ENCODE assay signal across 8 cellular contexts in genomic region chr3:119293761-119294401, GRCh38. TPM values are rescaled to one million over a fixed set of nuclear protein-coding genes. Genes with fewer than 3 reads are reported as not detected.
DNase-seq lines count a peak whose midpoint lies in the region; ATAC-seq, FAIRE-seq and TF ChIP-seq lines count a peak whose summit lies in the region.

ARHGAP31 (plus strand) TSS chr3:119294383; CDS start chr3:119294905, 522 bp downstream.

- H3K9me1 ChIP-seq in endothelial cell of umbilical vein (replicated peaks; ENCODE audit: control insufficient read depth, extremely low read depth, insufficient read depth, low read length): no peaks in the 10 kb centered on the region

- H3K9me3 ChIP-seq in A549: no peaks in the 10 kb centered on the region
- no peaks in the 10 kb centered on the region for H3K9me3 ChIP-seq in NT2/D1 (ENCODE audit: insufficient read depth, low read length)
- H3K9me3 ChIP-seq in endothelial cell of umbilical vein (replicated peaks; ENCODE audit: control insufficient read depth, insufficient read depth, low read length): no peaks in the 10 kb centered on the region
- H3K9me3 ChIP-seq in mucosa of stomach (ENCODE audit: control insufficient read depth, low read length): no peaks in the 10 kb centered on the region

- intact Hi-C loops in endothelial cell of umbilical vein (cut with micrococcal nuclease): loop anchor here (1.0 to 5.0 kb wide), 6 partner anchors 11 to 412 kb away; partner anchors contain the start of gene B4GALT4

- TF ChIP-seq POLR2A in A549 (IDR thresholded peaks at IDR 0.05; ENCODE audit: low read length): 0 out of 2 replicates have a peak, but pooled peaks have one; percentile 8
- peak; percentile 12 for TF ChIP-seq POLR2A in GM18505 (IDR thresholded peaks at IDR 0.05; ENCODE audit: borderline replicate concordance, extremely low read depth, insufficient read depth, insufficient read length)
- TF ChIP-seq POLR2A in endothelial cell of umbilical vein (IDR thresholded peaks at IDR 0.05; ENCODE audit: low read depth, low read length): no peak

- TSS peak; percentile 70 for BruUV-seq in endothelial cell of umbilical vein (replicated peaks; lab: Mats Ljungman, UMichigan)

- H3K27me3 ChIP-seq in NT2/D1 (ENCODE audit: insufficient read depth, insufficient read length) (peaks cover 57% of the 10 kb centered on the region), endothelial cell of umbilical vein (ENCODE audit: control insufficient read depth in 2 of 2, insufficient read depth in 2 of 2, low read length in 2 of 2) (no peaks in the 10 kb centered on the region), mucosa of stomach (ENCODE audit: control insufficient read depth, insufficient read depth, low read length) (peaks cover 18% of the 10 kb centered on the region)

- dilution Hi-C loops in endothelial cell of umbilical vein (cut with MboI; ENCODE audit: extremely low pct_ligation_motif_present, low sequenced_read_pairs): no loop called here

- H3K9ac ChIP-seq in NT2/D1 (ENCODE audit: insufficient read length, low read depth) (peak within 1 kb of the TSS; percentile 71), endothelial cell of umbilical vein (replicated peaks; ENCODE audit: extremely low read depth, insufficient read depth, low read length) (peak within 1 kb of the TSS; percentile 67), mucosa of stomach (ENCODE audit: low read length) (peak within 1 kb of the TSS; percentile 76)

- peak; percentile 45 to 49 for DNase-seq in A549 (ENCODE audit: low read depth in 1 of 2, low spot score in 1 of 2)
- DNase-seq in NT2/D1 (ENCODE audit: low read depth, low spot score): peak; percentile 38
- DNase-seq in activated CD8-positive, alpha-beta memory T cell treated with anti-CD3 and anti-CD28 coated beads, Interleukin-2, amount 50 U/mL, for 48 hours: peak; percentile 92
- peak; percentile 90 for DNase-seq in endothelial cell of umbilical vein (ENCODE audit: low read depth, low spot score)
- DNase-seq in stimulated activated CD8-positive, alpha-beta memory T cell treated with anti-CD3 and anti-CD28 coated beads, Interleukin-4, amount 100 ng/mL, for 48 hours: peak; percentile 90

- H3K79me2 ChIP-seq in endothelial cell of umbilical vein (ENCODE audit: control insufficient read depth, insufficient read depth, low read length): peaks cover 45% of the 10 kb centered on the region

- ATAC-seq in A549 (peak; percentile 70 to 85), GM18505 (IDR thresholded peaks at IDR 0.05; ENCODE audit: unreplicated experiment) (peak; percentile 44), HG02943 (IDR thresholded peaks at IDR 0.05; ENCODE audit: low read depth, unreplicated experiment) (peak; percentile 52)

- peaks cover 2% of the 10 kb centered on the region for H4K20me1 ChIP-seq in endothelial cell of umbilical vein (replicated peaks; ENCODE audit: control insufficient read depth, extremely low read depth, insufficient read depth, low read length)

- H3K36me3 ChIP-seq in NT2/D1 (ENCODE audit: insufficient read depth, insufficient read length, low read length): no peaks in the 10 kb centered on the region
- H3K36me3 ChIP-seq in endothelial cell of umbilical vein (ENCODE audit: control insufficient read depth in 2 of 2, extremely low read depth in 1 of 2, insufficient read depth in 2 of 2, low read length in 2 of 2): peaks cover 0 to 3% of the 10 kb centered on the region in 2 experiments
- H3K36me3 ChIP-seq in mucosa of stomach (ENCODE audit: control insufficient read depth, insufficient read depth, low read length): no peaks in the 10 kb centered on the region

- peak within 1 kb of the TSS; percentile 85 for H2AFZ ChIP-seq in endothelial cell of umbilical vein (ENCODE audit: low read depth, low read length)

- peaks cover 14% of the 10 kb centered on the region for H3K4me1 ChIP-seq in A549
- no peaks in the 10 kb centered on the region for H3K4me1 ChIP-seq in NT2/D1 (ENCODE audit: insufficient read depth, insufficient read length)
- peaks cover 32% of the 10 kb centered on the region for H3K4me1 ChIP-seq in endothelial cell of umbilical vein (ENCODE audit: control insufficient read depth, extremely low read depth, insufficient read depth, low read length)
- peaks cover 12% of the 10 kb centered on the region for H3K4me1 ChIP-seq in mucosa of stomach (ENCODE audit: control insufficient read depth, insufficient read depth, low read length)

- TF ChIP-seq CTCF in A549 (IDR thresholded peaks at IDR 0.05) (no peak), endothelial cell of umbilical vein (IDR thresholded peaks at IDR 0.05; ENCODE audit: extremely low read depth in 1 of 2, insufficient read depth in 1 of 2, low read depth in 1 of 2, low read length in 2 of 2) (no peak)

- H3K27ac ChIP-seq in A549: peak within 1 kb of the TSS; percentile 72 to 88
- peak within 1 kb of the TSS; percentile 78 for H3K27ac ChIP-seq in endothelial cell of umbilical vein (ENCODE audit: insufficient read depth, low read depth, low read length)

- FAIRE-seq in A549 (lab: Jason Lieb, UNC) (no peak), endothelial cell of umbilical vein (lab: Jason Lieb, UNC) (peak; percentile 95)

- TF ChIP-seq RAD21 in A549 (conservative IDR thresholded peaks at IDR 0.05 in 1 of 2, IDR thresholded peaks at IDR 0.05 in 1 of 2): no peak

- WGBS in A549 (ENCODE audit: missing lambda C conversion rate): under 1% methylated on average over 32 of the region's 33 CpGs

- no peak for TF ChIP-seq EP300 in A549 (IDR thresholded peaks at IDR 0.05)

- H3K4me3 ChIP-seq in A549 (peak within 1 kb of the TSS; percentile 76), NT2/D1 (ENCODE audit: insufficient read length, low read depth) (peak within 1 kb of the TSS; percentile 57), endothelial cell of umbilical vein (replicated peaks in 1 of 3; ENCODE audit: insufficient read depth in 1 of 3, low read depth in 1 of 3, low read length in 3 of 3) (peak within 1 kb of the TSS; percentile 84 to 92 (median 86)), mucosa of stomach (ENCODE audit: low read length) (peak within 1 kb of the TSS; percentile 82)

- POLR2A ChIA-PET in A549 (lab: Yijun Ruan, JAX) (interaction anchor here (1.9 to 2.8 kb wide), 3 partner anchors 29 to 204 kb away, joined by 6 to 14 read pairs (median 7); partner anchors contain the start of genes TIMMDC1 and TMEM39A), endothelial cell of umbilical vein (lab: Charles Lee) (interaction anchor here (1.2 to 1.5 kb wide), 3 partner anchors 28 to 56 kb away, joined by 3 to 4 read pairs (median 3); partner anchors contain the start of gene B4GALT4)

- H3K4me2 ChIP-seq in A549 (peak within 1 kb of the TSS; percentile 84), endothelial cell of umbilical vein (ENCODE audit: insufficient read depth, low read length) (peak within 1 kb of the TSS; percentile 85)

- CTCF ChIA-PET in A549 (lab: Yijun Ruan, JAX): interaction anchor here (1.1 to 1.6 kb wide), 4 partner anchors 9 to 53 kb away, joined by 3 to 7 read pairs (median 4); no protein-coding TSS in a partner anchor
- CTCF ChIA-PET in endothelial cell of umbilical vein (lab: Charles Lee): interaction anchor here (0.6 to 6.5 kb wide), 8 partner anchors 14 to 387 kb away, joined by 3 to 58 read pairs (median 5); partner anchors contain the start of gene B4GALT4

TF ChIP-seq in A549, 52 proteins besides CTCF, POLR2A, EP300 and RAD21 (continues in another document):
- TF ChIP-seq KDM1A (IDR thresholded peaks at IDR 0.05; ENCODE audit: low read depth): no peak
- TF ChIP-seq, protein P1, sequence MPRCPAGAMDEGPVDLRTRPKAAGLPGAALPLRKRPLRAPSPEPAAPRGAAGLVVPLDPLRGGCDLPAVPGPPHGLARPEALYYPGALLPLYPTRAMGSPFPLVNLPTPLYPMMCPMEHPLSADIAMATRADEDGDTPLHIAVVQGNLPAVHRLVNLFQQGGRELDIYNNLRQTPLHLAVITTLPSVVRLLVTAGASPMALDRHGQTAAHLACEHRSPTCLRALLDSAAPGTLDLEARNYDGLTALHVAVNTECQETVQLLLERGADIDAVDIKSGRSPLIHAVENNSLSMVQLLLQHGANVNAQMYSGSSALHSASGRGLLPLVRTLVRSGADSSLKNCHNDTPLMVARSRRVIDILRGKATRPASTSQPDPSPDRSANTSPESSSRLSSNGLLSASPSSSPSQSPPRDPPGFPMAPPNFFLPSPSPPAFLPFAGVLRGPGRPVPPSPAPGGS (IDR thresholded peaks at IDR 0.05): no peak
- no peak for TF ChIP-seq MAFK (IDR thresholded peaks at IDR 0.05; ENCODE audit: partially characterized antibody)
- no peak for TF ChIP-seq HEYL (CRISPR knock-in tag; IDR thresholded peaks at IDR 0.05)

TF ChIP-seq in endothelial cell of umbilical vein, 7 proteins besides CTCF, POLR2A, EP300 and RAD21:
- TF ChIP-seq MYC (IDR thresholded peaks at IDR 0.05; ENCODE audit: low read depth, low read length) (no peak), MAX (IDR thresholded peaks at IDR 0.05; ENCODE audit: insufficient read depth, insufficient read length) (no peak), EZH2 (IDR thresholded peaks at IDR 0.05; ENCODE audit: borderline replicate concordance, low read depth, low read length, severe bottlenecking) (no peak), FOS (IDR thresholded peaks at IDR 0.05; ENCODE audit: borderline replicate concordance, insufficient read depth, low read length) (peak; percentile 44), POLR2AphosphoS5 (IDR thresholded peaks at IDR 0.05; ENCODE audit: insufficient read depth, low read depth, low read length) (peak; percentile 81), GATA2 (IDR thresholded peaks at IDR 0.05; ENCODE audit: insufficient read depth, insufficient read length, low read depth, low read length) (no peak), JUN (IDR thresholded peaks at IDR 0.05; ENCODE audit: borderline replicate concordance, insufficient read depth, insufficient read length, low read depth) (no peak)

RNA-seq across cellular contexts. Expression of gene ARHGAP31, which starts in this region (rescaled TPM):
- 1.3 and 1.4 TPM in 2 replicates for polyA plus RNA-seq in A549 (2011; rRNA removed)
- polyA plus RNA-seq in A549 (2012; cell fraction: cytosol; rRNA removed): 0.26 and 0.31 TPM in 2 replicates
- polyA plus RNA-seq in A549 (2012; cell fraction: nucleus; rRNA removed): 0.16 and 0.21 TPM in 2 replicates
- 0.68 to 0.94 TPM (median 0.93 TPM) in 3 replicates for polyA plus RNA-seq in A549 (2017; fragmentation: RNase III; extraction: RNeasy Plus Mini Kit Qiagen cat#74134 plus additional on column Dnase treatment)
- 3.3 and 4.8 TPM in 2 replicates for polyA minus RNA-seq in A549 (2011; rRNA and poly(A)+ RNA removed)
- total RNA-seq in endothelial cell of umbilical vein: 64.8 and 65.8 TPM in 2 replicates
- 20.1 and 25.5 TPM in 2 replicates for polyA plus RNA-seq in endothelial cell of umbilical vein
- polyA plus RNA-seq in endothelial cell of umbilical vein (2011; cell fraction: cytosol; rRNA removed): 22.9 and 25.4 TPM in 2 replicates
- polyA plus RNA-seq in endothelial cell of umbilical vein (2011; cell fraction: nucleus; rRNA removed): 26.6 and 29.0 TPM in 2 replicates
- 17.0 and 24.7 TPM in 2 replicates for polyA plus RNA-seq in endothelial cell of umbilical vein (2012)
- 78.6 and 96.2 TPM in 2 replicates for polyA minus RNA-seq in endothelial cell of umbilical vein
- polyA minus RNA-seq in endothelial cell of umbilical vein (2011; cell fraction: cytosol; rRNA and poly(A)+ RNA removed): not detected
- polyA minus RNA-seq in endothelial cell of umbilical vein (2011; cell fraction: nucleus; rRNA and poly(A)+ RNA removed): 39.7 and 43.3 TPM in 2 replicates

Comparison
In these comparisons a context has a peak if more than half of its experiments do, and no peak if none do; other contexts are left out.
1. Peak in every context shown above with its lines: DNase-seq, ATAC-seq, H3K4me3 ChIP-seq and H3K27ac ChIP-seq.
2. RNA of gene ARHGAP31 (polyA plus RNA-seq): 17.0 to 29.0 TPM in endothelial cell of umbilical vein; 0.16 to 1.4 TPM in A549; every median in the first group is over 4 times any median in the second.
3. DNase-seq: peak in every context shown above with its lines; median percentile 92 in activated CD8-positive, alpha-beta memory T cell treated with anti-CD3 and anti-CD28 coated beads, Interleukin-2, amount 50 U/mL, for 48 hours; 90 in endothelial cell of umbilical vein; 90 in stimulated activated CD8-positive, alpha-beta memory T cell treated with anti-CD3 and anti-CD28 coated beads, Interleukin-4, amount 100 ng/mL, for 48 hours; 47 in A549; 38 in NT2/D1.